In the genomic region with DNA sequence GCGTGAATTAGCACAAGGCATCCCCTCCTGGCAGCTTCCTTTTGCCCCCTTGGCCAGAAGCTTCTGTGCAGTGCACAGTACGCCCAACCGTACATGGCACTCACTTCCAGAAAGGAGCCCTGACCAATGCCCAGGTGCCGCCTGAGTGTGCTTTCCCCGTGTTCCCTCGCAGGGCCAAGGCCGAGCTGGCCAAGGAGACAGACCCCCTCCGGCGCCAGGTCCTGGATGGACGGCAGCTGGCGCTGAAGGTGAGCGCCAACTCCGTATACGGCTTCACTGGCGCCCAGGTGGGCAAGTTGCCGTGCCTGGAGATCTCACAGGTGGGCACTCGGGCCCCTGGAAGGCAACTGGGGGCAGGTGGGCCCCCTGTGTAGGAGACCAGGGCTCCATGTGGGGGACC, we compare ENCODE assay signal across 9 cellular contexts. TPM values are rescaled to one million over a fixed set of nuclear protein-coding genes. Genes with fewer than 3 reads are reported as not detected.
"Had no signal": no experiment of that assay in that cellular context is flagged by ENCODE, and none has a peak within 500 bp of the region (broad histone marks: within the 10 kb centered on the region; RNA-seq: fewer than 3 reads in every experiment).

No MANE protein-coding gene starts in this region.

- DNase-seq: H9, HCEC 1CT, HFFc6, Kasumi-1, KG1 had no signal

- H3K27ac ChIP-seq: HL-60 had no signal

- H3K27ac Mint-ChIP-seq: GM23338, HFFc6 had no signal

- H3K4me3 Mint-ChIP-seq: GM23338, H9, HFFc6, IgD-negative memory B cell had no signal

- H3K9me3 Mint-ChIP-seq: GM23338, HFFc6, IgD-negative memory B cell had no signal

- H3K27me3 Mint-ChIP-seq: IgD-negative memory B cell had no signal

- H3K4me3 ChIP-seq: GM23338 had no signal

RNA-seq across cellular contexts. Expression of gene SPIB, which starts 9.4 kb away (rescaled TPM):
- polyA plus RNA-seq: HepG2 had no signal

RNA-seq across cellular contexts. Expression of gene MYBPC2, which starts 23.3 kb away (rescaled TPM):
- polyA plus RNA-seq: HepG2 had no signal

RNA-seq across cellular contexts. Expression of gene NAPSA, which starts 43.9 kb away (rescaled TPM):
- polyA plus RNA-seq: HepG2 had no signal
